In the genomic region with DNA sequence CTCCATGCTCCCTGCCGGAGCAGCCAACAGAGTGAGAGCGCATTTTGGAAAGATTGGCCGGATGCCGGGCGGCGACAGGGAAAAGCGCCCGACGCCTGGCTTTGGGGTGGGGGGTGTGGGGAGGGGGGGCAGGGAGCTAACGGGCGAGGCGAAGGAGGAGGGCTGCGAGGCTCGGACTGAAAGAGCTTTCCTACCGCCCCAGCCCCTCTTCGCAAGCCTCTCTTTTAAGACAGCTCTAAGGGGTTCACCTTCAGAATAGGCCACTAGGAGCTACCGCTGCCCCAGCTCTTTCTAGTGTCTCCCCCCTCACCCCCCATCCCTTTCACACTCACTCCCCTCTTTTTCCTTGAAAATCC, we compare ENCODE assay signal across 10 cellular contexts. TPM values are rescaled to one million over a fixed set of nuclear protein-coding genes. Genes with fewer than 3 reads are reported as not detected.
A peak's percentile ranks its signal among the peaks of the same experiment; 100 is the strongest.
DNase-seq lines count a peak whose midpoint lies in the region; ATAC-seq and TF ChIP-seq lines count a peak whose summit lies in the region.
"Had no signal": no experiment of that assay in that cellular context is flagged by ENCODE, and none has a peak within 500 bp of the region (broad histone marks: within the 10 kb centered on the region; RNA-seq: fewer than 3 reads in every experiment).

No MANE protein-coding gene starts in this region.

- WGBS in iPS DF 6.9 (ENCODE audit: insufficient coverage, insufficient read length): no CpG with 5 or more reads among the region's 17 CpGs
- WGBS in upper lobe of left lung, 2 donors: 2 to 4% methylated on average over 10 to 17 of the region's 17 CpGs

- peaks cover 17% of the 10 kb centered on the region for H3K4me1 Mint-ChIP-seq in CD8-positive, alpha-beta T cell (ENCODE audit: low read depth)

- DNase-seq in CD8-positive, alpha-beta T cell: no peak
- DNase-seq in SJCRH30 (peak in 1 of 2 experiments; percentile 70), iPS DF 6.9 (ENCODE audit: low read depth, low spot score) (no peak), gastrocnemius medialis (no peak), GOT3 (lab: John Stamatoyannopoulos, UW) (no peak), upper lobe of left lung (no peak)
- no peak for DNase-seq in stimulated activated CD8-positive, alpha-beta memory T cell treated with anti-CD3 and anti-CD28 coated beads, Interleukin-4, amount 100 ng/mL, for 48 hours
- DNase-seq: NCI-H187 had no signal

- H3K36me3 Mint-ChIP-seq in CD8-positive, alpha-beta T cell: no peaks in the 10 kb centered on the region

- CTCF ChIA-PET in CD8-positive, alpha-beta T cell (lab: Charles Lee): interaction anchor here (0.7 to 4.1 kb wide), 4 partner anchors 24 to 115 kb away, joined by 3 to 13 read pairs (median 4); no protein-coding TSS in a partner anchor

- peaks cover 88% of the 10 kb centered on the region for H3K27me3 Mint-ChIP-seq in CD8-positive, alpha-beta T cell (ENCODE audit: low read depth)

- H3K4me3 Mint-ChIP-seq in CD8-positive, alpha-beta T cell: no peak overlapping the region
- H3K4me3 Mint-ChIP-seq: activated T-helper 1 cell treated with anti-CD3 and anti-CD28 coated beads, Interleukin-12 subunit alpha, Interleukin-12 subunit beta, Interleukin-2, Interleukin-4 antibody, amounts not matched to agents 30 ng/mL and 10 ng/mL and 1 ng/mL, durations not matched to agents 14 hours and 24 hours and 36 hours had no signal

- POLR2A ChIA-PET in CD8-positive, alpha-beta T cell (lab: Charles Lee): interaction anchor here (1.4 kb wide), 1 partner anchor 10 kb away, joined by 4 read pairs; no protein-coding TSS in a partner anchor

- no peaks in the 10 kb centered on the region for H3K9me3 Mint-ChIP-seq in CD8-positive, alpha-beta T cell

- in situ Hi-C loops in gastrocnemius medialis (cut with MboI; ENCODE audit: low sequenced_read_pairs in 4 of 4): no loop called here

- peaks cover 54% of the 10 kb centered on the region for H3K27me3 ChIP-seq in CD8-positive, alpha-beta T cell (ENCODE audit: insufficient read depth, low read length)
- H3K27me3 ChIP-seq in SJCRH30 (no peaks in the 10 kb centered on the region), iPS DF 6.9 (ENCODE audit: control insufficient read depth, insufficient read depth, low read length) (peaks cover 88% of the 10 kb centered on the region), gastrocnemius medialis (peaks cover 81 to 93% (median 87%) of the 10 kb centered on the region in 3 donors), upper lobe of left lung (peaks cover 0 to 68% (median 32%) of the 10 kb centered on the region in 4 donors)

- no peak for ATAC-seq in CD8-positive, alpha-beta T cell
- ATAC-seq in gastrocnemius medialis: no peak
- no peak for ATAC-seq in upper lobe of left lung (ENCODE audit: low FRiP score in 2 of 2)

- TF ChIP-seq EP300 in upper lobe of left lung (IDR thresholded peaks at IDR 0.05): no peak

- TF ChIP-seq POLR2A in gastrocnemius medialis (IDR thresholded peaks at IDR 0.05) (no peak), upper lobe of left lung (IDR thresholded peaks at IDR 0.05) (no peak)

- peak overlapping the region; percentile 34 for H3K4me3 ChIP-seq in CD8-positive, alpha-beta T cell (ENCODE audit: low read depth, low read length)
- peak overlapping the region; percentile 66 for H3K4me3 ChIP-seq in SJCRH30
- H3K4me3 ChIP-seq in iPS DF 6.9 (ENCODE audit: low read length): peak overlapping the region; percentile 18; the same call in 1 of the 2 replicates
- H3K4me3 ChIP-seq in gastrocnemius medialis: peak overlapping the region; percentile 33 to 65 (median 46)
- H3K4me3 ChIP-seq in upper lobe of left lung: peak overlapping the region in 1 of 4 donors; percentile 17

- no peak for TF ChIP-seq CTCF in CD8-positive, alpha-beta T cell (IDR thresholded peaks at IDR 0.05)
- TF ChIP-seq CTCF in gastrocnemius medialis (IDR thresholded peaks at IDR 0.05 in 4 of 5, conservative IDR thresholded peaks at IDR 0.05 in 1 of 5) (no peak), upper lobe of left lung (IDR thresholded peaks at IDR 0.05) (no peak)

- no peak overlapping the region for H3K27ac ChIP-seq in CD8-positive, alpha-beta T cell (ENCODE audit: low read depth, low read length)
- H3K27ac ChIP-seq in SJCRH30 (peak overlapping the region; percentile 98), iPS DF 6.9 (ENCODE audit: low read length) (no peak overlapping the region), gastrocnemius medialis (no peak overlapping the region), upper lobe of left lung (no peak overlapping the region)

- H3K4me1 ChIP-seq in CD8-positive, alpha-beta T cell (ENCODE audit: insufficient read depth, low read length): peaks cover 13% of the 10 kb centered on the region
- H3K4me1 ChIP-seq in SJCRH30 (peaks cover 13% of the 10 kb centered on the region), iPS DF 6.9 (ENCODE audit: control insufficient read depth, insufficient read depth, low read length) (peaks cover 5% of the 10 kb centered on the region), gastrocnemius medialis (peaks cover 17 to 18% of the 10 kb centered on the region in 2 donors), upper lobe of left lung (peaks cover 9 to 23% (median 16%) of the 10 kb centered on the region in 4 donors)

- H3K27ac Mint-ChIP-seq in CD8-positive, alpha-beta T cell: no peak overlapping the region

- H3K9me3 ChIP-seq in CD8-positive, alpha-beta T cell (ENCODE audit: low read length): no peaks in the 10 kb centered on the region
- no peaks in the 10 kb centered on the region; the same call in 1 of the 2 replicates for H3K9me3 ChIP-seq in SJCRH30 (replicated peaks)
- H3K9me3 ChIP-seq in iPS DF 6.9 (ENCODE audit: control insufficient read depth, insufficient read depth, low read length): no peaks in the 10 kb centered on the region
- no peaks in the 10 kb centered on the region for H3K9me3 ChIP-seq in gastrocnemius medialis
- no peaks in the 10 kb centered on the region for H3K9me3 ChIP-seq in upper lobe of left lung

- intact Hi-C loops in CD8-positive, alpha-beta T cell (cut with DNase I, micrococcal nuclease): no loop called here
- intact Hi-C loops in gastrocnemius medialis (cut with DNase I; ENCODE audit: low total_unique reads): no loop called here

- H3K36me3 ChIP-seq in CD8-positive, alpha-beta T cell (ENCODE audit: insufficient read depth, low read length): no peaks in the 10 kb centered on the region
- no peaks in the 10 kb centered on the region for H3K36me3 ChIP-seq in SJCRH30
- H3K36me3 ChIP-seq in iPS DF 6.9 (ENCODE audit: control insufficient read depth, insufficient read depth, low read length): no peaks in the 10 kb centered on the region
- no peaks in the 10 kb centered on the region for H3K36me3 ChIP-seq in gastrocnemius medialis
- no peaks in the 10 kb centered on the region for H3K36me3 ChIP-seq in upper lobe of left lung

RNA-seq across cellular contexts. Expression of a gene that starts 3.5 kb away (rescaled TPM):
- not detected for total RNA-seq in CD8-positive, alpha-beta T cell
- 2.5 and 2.9 TPM in 2 replicates for total RNA-seq in SJCRH30 (2014; rRNA removed; shearing (Covaris generic))
- total RNA-seq in gastrocnemius medialis (not detected), upper lobe of left lung (not detected)
- total RNA-seq: activated T-helper 1 cell treated with anti-CD3 and anti-CD28 coated beads, Interleukin-12 subunit alpha, Interleukin-12 subunit beta, Interleukin-2, Interleukin-4 antibody, amounts not matched to agents 30 ng/mL and 10 ng/mL and 1 ng/mL, durations not matched to agents 14 hours and 24 hours and 36 hours; frontal cortex had no signal
